ENCODE assay signal across 1 cellular context in genomic region chr17:82751571-82752370, GRCh38.
TF ChIP-seq lines count a peak whose summit lies in the region.

Gene TBCD (plus strand): TSS chr17:82752065. CDS start chr17:82752194, 129 bp downstream.

TF ChIP-seq in GM23338, 12 proteins besides CTCF, POLR2A, EP300 and RAD21 (continued from another document):
- no peak for TF ChIP-seq REST (IDR thresholded peaks at IDR 0.05; ENCODE audit: unreplicated experiment)
- TF ChIP-seq ZNF331 (CRISPR knock-in tag; IDR thresholded peaks at IDR 0.05; ENCODE audit: low read depth) = no peak
